ENCODE assay signal across 1 cellular context in genomic region chr19:48381178-48381950, GRCh38.
TF ChIP-seq lines count a peak whose summit lies in the region.

No MANE protein-coding gene starts in this region.

TF ChIP-seq in WTC11, 78 proteins besides CTCF, POLR2A, EP300 and RAD21:
- no peak for TF ChIP-seq AR (CRISPR knock-in tag; IDR thresholded peaks at IDR 0.05)
- TF ChIP-seq ZNF416 (CRISPR knock-in tag; IDR thresholded peaks at IDR 0.05), result no peak
- no peak for TF ChIP-seq NFE2L1 (CRISPR knock-in tag; IDR thresholded peaks at IDR 0.05)
- TF ChIP-seq ZBTB43 (CRISPR knock-in tag; IDR thresholded peaks at IDR 0.05), result no peak
- no peak for TF ChIP-seq IRF1 (CRISPR knock-in tag; IDR thresholded peaks at IDR 0.05)
- TF ChIP-seq NR3C1 (CRISPR knock-in tag; conservative IDR thresholded peaks at IDR 0.05; ENCODE audit: low read depth), result no peak
- no peak for TF ChIP-seq RORB (CRISPR knock-in tag; IDR thresholded peaks at IDR 0.05)
- TF ChIP-seq MXD4 (CRISPR knock-in tag; IDR thresholded peaks at IDR 0.05; ENCODE audit: borderline replicate concordance), result no peak
